15 cellular contexts compared by ENCODE assay signal in genomic region chr10:72764151-72764550, GRCh38.
A peak's percentile ranks its signal among the peaks of the same experiment; 100 is the strongest.
DNase-seq lines count a peak whose midpoint lies in the region; ATAC-seq and TF ChIP-seq lines count a peak whose summit lies in the region.
"Had no signal": no experiment of that assay in that cellular context is flagged by ENCODE, and none has a peak within 500 bp of the region (broad histone marks: within the 10 kb centered on the region; RNA-seq: fewer than 3 reads in every experiment).

No MANE protein-coding gene starts in this region.

- H3K9me3 ChIP-seq in IMR-90 (ENCODE audit: control insufficient read depth, insufficient read depth, low read length) = no peaks in the 10 kb centered on the region
- no peaks in the 10 kb centered on the region for H3K9me3 ChIP-seq in MM.1S (replicated peaks; ENCODE audit: insufficient read depth, low read length)
- H3K9me3 ChIP-seq: gastroesophageal sphincter had no signal

- H3K4me3 Mint-ChIP-seq in activated naive CD8-positive, alpha-beta T cell treated with anti-CD3 and anti-CD28 coated beads for 36 hours = no peak overlapping the region
- H3K4me3 Mint-ChIP-seq: activated CD4-positive, alpha-beta T cell treated with anti-CD3 and anti-CD28 coated beads, Interleukin-2, amount 10 ng/mL, durations not matched to agents 24 days and 14 days; T-cell had no signal

- peak overlapping the region; percentile 20; the same call in 1 of the 2 replicates for H3K18ac ChIP-seq in IMR-90 (ENCODE audit: low read depth, low read length)

- no peak for TF ChIP-seq POLR2A in IMR-90 (IDR thresholded peaks at IDR 0.05; ENCODE audit: low read depth, low read length)

- H3K4me3 ChIP-seq in AG10803 (ENCODE audit: low read length) (no peak overlapping the region), IMR-90 (ENCODE audit: insufficient read depth, low read depth, low read length) (no peak overlapping the region), cardiac fibroblast (replicated peaks in 1 of 2; ENCODE audit: low read depth in 2 of 2, low read length in 2 of 2) (no peak overlapping the region), MM.1S (ENCODE audit: low read length) (no peak overlapping the region)
- H3K4me3 ChIP-seq: gastroesophageal sphincter had no signal

- no peaks in the 10 kb centered on the region for H3K9me2 ChIP-seq in MM.1S (replicated peaks; ENCODE audit: insufficient read depth, low read length)

- H2BK20ac ChIP-seq in IMR-90 (ENCODE audit: low read depth, low read length) = peak overlapping the region; percentile 64

- H3K27me3 Mint-ChIP-seq in activated naive CD8-positive, alpha-beta T cell treated with anti-CD3 and anti-CD28 coated beads for 36 hours = no peaks in the 10 kb centered on the region
- H3K27me3 Mint-ChIP-seq: activated CD4-positive, alpha-beta T cell treated with anti-CD3 and anti-CD28 coated beads, Interleukin-2, amount 10 ng/mL, durations not matched to agents 24 days and 14 days; T-cell had no signal

- H3K56ac ChIP-seq in IMR-90 (ENCODE audit: extremely low read depth, insufficient read depth, low read length) = 0 out of 2 replicates have a peak overlapping the region, but pooled peaks have one; percentile 46

- peak overlapping the region; percentile 59; the same call in 2 of the 3 replicates for H2BK15ac ChIP-seq in IMR-90 (ENCODE audit: low read depth, low read length)

- dilution Hi-C loops in IMR-90 (cut with HindIII; ENCODE audit: low sequenced_read_pairs, unreplicated experiment) = no loop called here

- H3K27ac Mint-ChIP-seq in activated naive CD8-positive, alpha-beta T cell treated with anti-CD3 and anti-CD28 coated beads for 36 hours = no peak overlapping the region
- H3K27ac Mint-ChIP-seq: activated CD4-positive, alpha-beta T cell treated with anti-CD3 and anti-CD28 coated beads, Interleukin-2, amount 10 ng/mL, durations not matched to agents 24 days and 14 days; T-cell had no signal

- H3K4me1 ChIP-seq in IMR-90 (ENCODE audit: control insufficient read depth, insufficient read depth, low read length) (0 out of 2 replicates have a peak, but pooled peaks cover 4% of the 10 kb centered on the region), MM.1S (ENCODE audit: low read length) (no peaks in the 10 kb centered on the region)
- H3K4me1 ChIP-seq: gastroesophageal sphincter had no signal

- CTCF ChIA-PET in IMR-90 (lab: Yijun Ruan, JAX) = no interaction called here

- intact Hi-C loops in IMR-90 (cut with micrococcal nuclease) = no loop called here

- peaks cover 42 to 55% of the 10 kb centered on the region in 2 experiments for H3K79me1 ChIP-seq in IMR-90 (ENCODE audit: low read depth in 1 of 2, low read length in 2 of 2)

- DNase-seq in AG10803 (ENCODE audit: low read depth) (peak; percentile 99), IMR-90 (peak; percentile 83), cardiac fibroblast (ENCODE audit: low read depth in 2 of 2) (peak; percentile 82 to 87), myocyte (ENCODE audit: low read depth) (peak; percentile 17), MM.1S (no peak)
- no peak for DNase-seq in activated naive CD8-positive, alpha-beta T cell treated with anti-CD3 and anti-CD28 coated beads for 36 hours
- DNase-seq: activated CD4-positive, alpha-beta T cell treated with anti-CD3 and anti-CD28 coated beads, Interleukin-2, amount 10 ng/mL, durations not matched to agents 24 days and 14 days; activated effector memory CD4-positive, alpha-beta T cell treated with Interleukin-2 at 50 U/mL for 16 hours; stimulated activated CD4-positive, alpha-beta T cell treated with anti-CD3 and anti-CD28 coated beads, Interleukin-15, amount 100 ng/mL, for 24 hours; T-cell had no signal

- no peak overlapping the region; the same call in 1 of the 2 replicates for H3K14ac ChIP-seq in IMR-90 (replicated peaks; ENCODE audit: low read depth, low read length)

- no peaks in the 10 kb centered on the region for H3K27me3 ChIP-seq in IMR-90 (ENCODE audit: control insufficient read depth, insufficient read depth, low read length)
- H3K27me3 ChIP-seq in MM.1S (replicated peaks; ENCODE audit: insufficient read depth, low read length) = no peaks in the 10 kb centered on the region
- H3K27me3 ChIP-seq: gastroesophageal sphincter had no signal

- peak overlapping the region; percentile 46; the same call in 1 of the 2 replicates for H3K4ac ChIP-seq in IMR-90 (ENCODE audit: low read depth, low read length)

- ATAC-seq in IMR-90 (ENCODE audit: low read depth) (peak; percentile 94), HG03095 (IDR thresholded peaks at IDR 0.05; ENCODE audit: unreplicated experiment) (no peak), HG03159 (IDR thresholded peaks at IDR 0.05; ENCODE audit: unreplicated experiment) (no peak)
- ATAC-seq: gastroesophageal sphincter, left lobe of liver, T-cell had no signal

- TF ChIP-seq CTCF in AG10803 (conservative IDR thresholded peaks at IDR 0.05; ENCODE audit: low read length) (no peak), IMR-90 (conservative IDR thresholded peaks at IDR 0.05; ENCODE audit: low read depth, low read length) (no peak), cardiac fibroblast (IDR thresholded peaks at IDR 0.05; ENCODE audit: low read depth, low read length) (no peak), MM.1S (IDR thresholded peaks at IDR 0.05; ENCODE audit: low read length) (no peak)

- peak overlapping the region; percentile 93 for H2BK5ac ChIP-seq in IMR-90 (ENCODE audit: low read depth, low read length, poor library complexity, severe bottlenecking)

- peaks cover 4% of the 10 kb centered on the region; the same call in 1 of the 2 replicates for H4K20me1 ChIP-seq in IMR-90 (ENCODE audit: insufficient read depth, low read length)
- H4K20me1 ChIP-seq in MM.1S (ENCODE audit: insufficient read depth, low read length) = no peaks in the 10 kb centered on the region

- no peaks in the 10 kb centered on the region for H3F3A ChIP-seq in MM.1S (ENCODE audit: insufficient read depth, low read length)

- peaks cover 25% of the 10 kb centered on the region for H3K36me3 Mint-ChIP-seq in activated naive CD8-positive, alpha-beta T cell treated with anti-CD3 and anti-CD28 coated beads for 36 hours

- no peak overlapping the region for H4K5ac ChIP-seq in IMR-90 (ENCODE audit: low read depth, low read length)

- H3K9ac ChIP-seq in IMR-90 (ENCODE audit: low read depth, low read length) (no peak overlapping the region), MM.1S (ENCODE audit: low read length) (no peak overlapping the region)

- in situ Hi-C loops in IMR-90 (cut with MboI; ENCODE audit: low sequenced_read_pairs) = no loop called here

- no peak overlapping the region for H2AK9ac ChIP-seq in IMR-90 (replicated peaks; ENCODE audit: low read depth, low read length, poor library complexity)

- H2BK120ac ChIP-seq in IMR-90 (ENCODE audit: low read depth, low read length) = peak overlapping the region; percentile 67

- H4K8ac ChIP-seq in IMR-90 (ENCODE audit: low read depth in 2 of 2, low read length in 2 of 2) = peak overlapping the region in 1 of 2 experiments; percentile 70; a peak in 3 of 4 replicates

- H3K79me2 ChIP-seq in MM.1S (ENCODE audit: low read length) = no peaks in the 10 kb centered on the region

- H2AK5ac ChIP-seq in IMR-90 (ENCODE audit: low read depth, low read length) = 0 out of 2 replicates have a peak overlapping the region, but pooled peaks have one; percentile 84

- no TSS peak for BruUV-seq in IMR-90 (replicated peaks; lab: Mats Ljungman, UMichigan)

- no peak for TF ChIP-seq RAD21 in IMR-90 (IDR thresholded peaks at IDR 0.05; ENCODE audit: low read length)

- no peak overlapping the region; the same call in 1 of the 2 replicates for H3K27ac ChIP-seq in IMR-90 (ENCODE audit: insufficient read depth, low read length)
- H3K27ac ChIP-seq in MM.1S (ENCODE audit: low read length) = no peak overlapping the region
- H3K27ac ChIP-seq: C4-2B, gastroesophageal sphincter had no signal

- POLR2A ChIA-PET in IMR-90 (lab: Charles Lee; ENCODE audit: unreplicated experiment) = no interaction called here

- 0 out of 2 replicates have a peak, but pooled peaks cover 2% of the 10 kb centered on the region for H3K36me3 ChIP-seq in IMR-90 (ENCODE audit: control insufficient read depth, insufficient read depth, low read length)
- no peaks in the 10 kb centered on the region for H3K36me3 ChIP-seq in MM.1S (replicated peaks; ENCODE audit: insufficient read depth, low read length)
- H3K36me3 ChIP-seq: gastroesophageal sphincter had no signal

- no peaks in the 10 kb centered on the region for H3K4me1 Mint-ChIP-seq in activated naive CD8-positive, alpha-beta T cell treated with anti-CD3 and anti-CD28 coated beads for 36 hours
- H3K4me1 Mint-ChIP-seq: activated CD4-positive, alpha-beta T cell treated with anti-CD3 and anti-CD28 coated beads, Interleukin-2, amount 10 ng/mL, durations not matched to agents 24 days and 14 days; T-cell had no signal

- H2AFZ ChIP-seq in IMR-90 (replicated peaks; ENCODE audit: low read length, poor library complexity) (no peak overlapping the region), MM.1S (ENCODE audit: low read length) (no peak overlapping the region)

- H3K23ac ChIP-seq in IMR-90 (ENCODE audit: low read depth, low read length) = peak overlapping the region; percentile 46; the same call in 1 of the 2 replicates

- H3K4me2 ChIP-seq in IMR-90 (ENCODE audit: low read depth, low read length) = peak overlapping the region; percentile 57; the same call in 1 of the 2 replicates
- H3K4me2 ChIP-seq in MM.1S (ENCODE audit: low read depth, low read length) = no peak overlapping the region

- peaks cover 11% of the 10 kb centered on the region for H3K9me3 Mint-ChIP-seq in activated naive CD8-positive, alpha-beta T cell treated with anti-CD3 and anti-CD28 coated beads for 36 hours

- H3K9me1 ChIP-seq in IMR-90 (ENCODE audit: insufficient read depth, low read length) = peaks cover 2% of the 10 kb centered on the region

- H4K91ac ChIP-seq in IMR-90 (ENCODE audit: insufficient read depth, low read depth, low read length) = no peak overlapping the region; the same call in 1 of the 2 replicates

TF ChIP-seq in IMR-90, 13 proteins besides CTCF, POLR2A, EP300 and RAD21:
- TF ChIP-seq NFE2L2 (IDR thresholded peaks at IDR 0.05; ENCODE audit: low read depth, low read length) (no peak), CHD1 (IDR thresholded peaks at IDR 0.05; ENCODE audit: low read depth, low read length) (no peak), USF2 (IDR thresholded peaks at IDR 0.05; ENCODE audit: low read depth, low read length) (no peak), FOS (IDR thresholded peaks at IDR 0.05; ENCODE audit: low read depth, low read length) (no peak), CEBPB (IDR thresholded peaks at IDR 0.05; ENCODE audit: low read depth, low read length) (peak; percentile 63; the same call in 1 of the 2 replicates), RFX5 (IDR thresholded peaks at IDR 0.05; ENCODE audit: low read depth, low read length) (no peak), MAZ (IDR thresholded peaks at IDR 0.05; ENCODE audit: borderline replicate concordance, low read depth, low read length) (no peak), SMC3 (IDR thresholded peaks at IDR 0.05; ENCODE audit: low read depth, low read length) (no peak)

Comparison
In these comparisons a context has a peak if more than half of its experiments do, and no peak if none do; other contexts are left out.
1. DNase-seq: peak in AG10803 (single experiment), IMR-90 (single experiment), cardiac fibroblast (2 of 2) and myocyte (single experiment); none in activated naive CD8-positive, alpha-beta T cell treated with anti-CD3 and anti-CD28 coated beads for 36 hours (single experiment) and MM.1S (single experiment).